19 cellular contexts compared by ENCODE assay signal in the genomic region with DNA sequence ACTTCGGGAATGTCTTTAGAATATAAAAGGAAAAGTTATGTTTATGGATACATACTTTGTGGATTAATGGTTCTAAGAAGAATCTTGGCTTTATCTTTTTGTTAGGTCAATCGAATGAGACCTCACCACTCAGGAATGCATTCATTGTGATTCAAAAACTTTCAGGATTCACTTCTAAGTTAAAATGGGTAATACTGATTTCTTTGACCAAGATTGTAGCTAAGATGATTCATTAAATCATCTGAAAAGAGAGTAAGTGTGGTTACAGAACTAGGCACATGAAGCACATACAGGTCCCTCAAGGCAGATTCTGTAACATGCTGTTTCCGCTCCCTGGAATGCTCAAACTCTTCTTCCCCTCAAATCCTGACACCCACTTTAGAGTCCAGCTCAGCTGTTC.
DNase-seq lines count a peak whose midpoint lies in the region; ATAC-seq, FAIRE-seq and TF ChIP-seq lines count a peak whose summit lies in the region.
"Had no signal": no experiment of that assay in that cellular context is flagged by ENCODE, and none has a peak within 500 bp of the region (broad histone marks: within the 10 kb centered on the region; RNA-seq: fewer than 3 reads in every experiment).

No MANE protein-coding gene starts in this region.

- no peak for TF ChIP-seq CTCF in PC-9 (conservative IDR thresholded peaks at IDR 0.05)
- no peak for TF ChIP-seq CTCF in endothelial cell of umbilical vein (IDR thresholded peaks at IDR 0.05; ENCODE audit: extremely low read depth in 1 of 2, insufficient read depth in 1 of 2, low read depth in 1 of 2, low read length in 2 of 2)
- no peak for TF ChIP-seq CTCF in left ventricle myocardium inferior (IDR thresholded peaks at IDR 0.05; ENCODE audit: borderline replicate concordance)
- no peak for TF ChIP-seq CTCF in right lobe of liver (IDR thresholded peaks at IDR 0.05)

- no peaks in the 10 kb centered on the region for H3K79me2 ChIP-seq in PC-9 (ENCODE audit: low read depth)
- H3K79me2 ChIP-seq in endothelial cell of umbilical vein (ENCODE audit: control insufficient read depth, insufficient read depth, low read length) = no peaks in the 10 kb centered on the region

- H3K9me1 ChIP-seq in endothelial cell of umbilical vein (replicated peaks; ENCODE audit: control insufficient read depth, extremely low read depth, insufficient read depth, low read length) = no peaks in the 10 kb centered on the region

- intact Hi-C loops in PC-9 (cut with micrococcal nuclease; ENCODE audit: unreplicated experiment) (no loop called here), endothelial cell of umbilical vein (cut with micrococcal nuclease) (no loop called here), left ventricle myocardium inferior (cut with micrococcal nuclease) (no loop called here), right lobe of liver (cut with DNase I) (no loop called here)

- no peaks in the 10 kb centered on the region for H3F3A ChIP-seq in PC-9 (ENCODE audit: insufficient read depth, low read depth)

- H3K4me1 ChIP-seq in PC-9 (replicated peaks; ENCODE audit: insufficient read depth) = no peaks in the 10 kb centered on the region
- H3K4me1 ChIP-seq in endothelial cell of umbilical vein (ENCODE audit: control insufficient read depth, extremely low read depth, insufficient read depth, low read length) = peaks cover 12% of the 10 kb centered on the region
- H3K4me1 ChIP-seq in left ventricle myocardium inferior = no peaks in the 10 kb centered on the region
- peaks cover 0 to 6% (median 0%) of the 10 kb centered on the region in 4 donors for H3K4me1 ChIP-seq in right lobe of liver

- H4K20me1 ChIP-seq in PC-9 (ENCODE audit: insufficient read depth) = no peaks in the 10 kb centered on the region
- H4K20me1 ChIP-seq in endothelial cell of umbilical vein (replicated peaks; ENCODE audit: control insufficient read depth, extremely low read depth, insufficient read depth, low read length) = no peaks in the 10 kb centered on the region

- H3K9me3 ChIP-seq in PC-9 (ENCODE audit: insufficient read depth, low read depth) (no peaks in the 10 kb centered on the region), endothelial cell of umbilical vein (replicated peaks; ENCODE audit: control insufficient read depth, insufficient read depth, low read length) (no peaks in the 10 kb centered on the region), left ventricle myocardium inferior (replicated peaks) (no peaks in the 10 kb centered on the region), right lobe of liver (no peaks in the 10 kb centered on the region)
- H3K9me3 ChIP-seq: tibial artery had no signal

- in situ Hi-C loops in KBM-7 (cut with MboI; ENCODE audit: low pct_unique_long_range_greater_than_20kb, low sequenced_read_pairs) = no loop called here

- peak overlapping the region; percentile 4 for H3K9ac ChIP-seq in endothelial cell of umbilical vein (replicated peaks; ENCODE audit: extremely low read depth, insufficient read depth, low read length)

- H3K36me3 ChIP-seq in PC-9 (ENCODE audit: low read depth) = no peaks in the 10 kb centered on the region
- no peaks in the 10 kb centered on the region for H3K36me3 ChIP-seq in endothelial cell of umbilical vein (ENCODE audit: control insufficient read depth in 2 of 2, extremely low read depth in 1 of 2, insufficient read depth in 2 of 2, low read length in 2 of 2)
- no peaks in the 10 kb centered on the region for H3K36me3 ChIP-seq in left ventricle myocardium inferior
- H3K36me3 ChIP-seq in right lobe of liver = no peaks in the 10 kb centered on the region
- H3K36me3 ChIP-seq: tibial artery had no signal

- no peak overlapping the region for H3K4me3 ChIP-seq in PC-9
- H3K4me3 ChIP-seq in endothelial cell of umbilical vein (replicated peaks in 1 of 3; ENCODE audit: insufficient read depth in 1 of 3, low read depth in 1 of 3, low read length in 3 of 3) = no peak overlapping the region
- H3K4me3 ChIP-seq in left ventricle myocardium inferior = no peak overlapping the region
- no peak overlapping the region for H3K4me3 ChIP-seq in right lobe of liver
- H3K4me3 ChIP-seq: coronary artery, tibial artery had no signal

- dilution Hi-C loops in endothelial cell of umbilical vein (cut with MboI; ENCODE audit: extremely low pct_ligation_motif_present, low sequenced_read_pairs) = no loop called here

- H3K9me2 ChIP-seq in PC-9 (ENCODE audit: insufficient read depth) = no peaks in the 10 kb centered on the region; the same call in 1 of the 2 replicates

- BruUV-seq in PC-9 (replicated peaks; lab: Mats Ljungman, UMichigan) = no TSS peak
- no TSS peak for BruUV-seq in endothelial cell of umbilical vein (replicated peaks; lab: Mats Ljungman, UMichigan)

- peak; percentile 95 for DNase-seq in EL
- DNase-seq in PC-9 = no peak
- DNase-seq in endothelial cell of umbilical vein (ENCODE audit: low read depth, low spot score) = peak; percentile 50
- DNase-seq in non-pigmented ciliary epithelial cell (ENCODE audit: low read depth) = peak; percentile 93
- no peak for DNase-seq in left ventricle myocardium inferior
- no peak for DNase-seq in KBM-7
- no peak for DNase-seq in right lobe of liver
- DNase-seq: activated CD4-positive, alpha-beta T cell treated with anti-CD3 and anti-CD28 coated beads, Interleukin-2, amount 10 ng/mL, durations not matched to agents 7 days and 5 days; activated T-cell treated with anti-CD3 and anti-CD28 coated beads, Interleukin-2, amount 50 U/mL, for 4 hours; C1 segment of cervical spinal cord; DND-41; Karpas-422; NCI-H1930; SHP77; T-helper 9 cell; tibial artery had no signal

- TF ChIP-seq POLR2A in endothelial cell of umbilical vein (IDR thresholded peaks at IDR 0.05; ENCODE audit: low read depth, low read length) = no peak
- no peak for TF ChIP-seq POLR2A in right lobe of liver (IDR thresholded peaks at IDR 0.05)

- H2AFZ ChIP-seq in PC-9 (0 out of 2 replicates have a peak overlapping the region, but pooled peaks have one; percentile 40), endothelial cell of umbilical vein (ENCODE audit: low read depth, low read length) (no peak overlapping the region)

- ATAC-seq in right lobe of liver = no peak
- ATAC-seq in HG03378 (IDR thresholded peaks at IDR 0.05; ENCODE audit: unreplicated experiment) = no peak
- ATAC-seq: activated T-cell treated with anti-CD3 and anti-CD28 coated beads, Interleukin-2, amount 50 U/mL, for 4 hours had no signal

- CTCF ChIA-PET in PC-9 (lab: Charles Lee) = interaction anchor here (1.3 kb wide), 1 partner anchor 39 kb away, joined by 3 read pairs; no protein-coding TSS in a partner anchor
- CTCF ChIA-PET in endothelial cell of umbilical vein (lab: Charles Lee) = interaction anchor here (0.8 to 1.5 kb wide), 4 partner anchors 9 to 141 kb away, joined by 3 to 4 read pairs (median 3); no protein-coding TSS in a partner anchor

- FAIRE-seq in endothelial cell of umbilical vein (lab: Jason Lieb, UNC) = no peak
- FAIRE-seq: frontal cortex had no signal

- H3K27me3 ChIP-seq in PC-9 (ENCODE audit: insufficient read depth, low read depth) (no peaks in the 10 kb centered on the region), endothelial cell of umbilical vein (ENCODE audit: control insufficient read depth in 2 of 2, insufficient read depth in 2 of 2, low read length in 2 of 2) (no peaks in the 10 kb centered on the region), left ventricle myocardium inferior (ENCODE audit: low read depth) (no peaks in the 10 kb centered on the region), right lobe of liver (no peaks in the 10 kb centered on the region)
- H3K27me3 ChIP-seq: tibial artery had no signal

- WGBS in right lobe of liver (ENCODE audit: insufficient coverage, low coverage, low lambda C conversion rate, missing lambda C conversion rate) = 62% methylated on average over 3 of the region's 3 CpGs

- POLR2A ChIA-PET in PC-9 (lab: Charles Lee; ENCODE audit: unreplicated experiment) = interaction anchor here (0.8 kb wide), 1 partner anchor 20 kb away, joined by 4 read pairs; no protein-coding TSS in a partner anchor
- POLR2A ChIA-PET in endothelial cell of umbilical vein (lab: Charles Lee) = no interaction called here

- H3K4me2 ChIP-seq in PC-9 = no peak overlapping the region
- peak overlapping the region; percentile 41 for H3K4me2 ChIP-seq in endothelial cell of umbilical vein (ENCODE audit: insufficient read depth, low read length)

- no peak overlapping the region for H3K27ac ChIP-seq in PC-9
- peak overlapping the region; percentile 49 for H3K27ac ChIP-seq in endothelial cell of umbilical vein (ENCODE audit: insufficient read depth, low read depth, low read length)
- H3K27ac ChIP-seq in left ventricle myocardium inferior (replicated peaks) = no peak overlapping the region
- no peak overlapping the region for H3K27ac ChIP-seq in right lobe of liver
- H3K27ac ChIP-seq: coronary artery, tibial artery had no signal

TF ChIP-seq in endothelial cell of umbilical vein, 7 proteins besides CTCF, POLR2A, EP300 and RAD21:
- TF ChIP-seq JUN (IDR thresholded peaks at IDR 0.05; ENCODE audit: borderline replicate concordance, insufficient read depth, insufficient read length, low read depth) = no peak
- TF ChIP-seq FOS (IDR thresholded peaks at IDR 0.05; ENCODE audit: borderline replicate concordance, insufficient read depth, low read length) = peak; percentile 50

Comparison
In these comparisons a context has a peak if more than half of its experiments do, and no peak if none do; other contexts are left out.
1. DNase-seq: peak in EL (single experiment), endothelial cell of umbilical vein (single experiment) and non-pigmented ciliary epithelial cell (single experiment); none in PC-9 (0 of 2), left ventricle myocardium inferior (single experiment), KBM-7 (single experiment) and right lobe of liver (0 of 3).